In the genomic region with DNA sequence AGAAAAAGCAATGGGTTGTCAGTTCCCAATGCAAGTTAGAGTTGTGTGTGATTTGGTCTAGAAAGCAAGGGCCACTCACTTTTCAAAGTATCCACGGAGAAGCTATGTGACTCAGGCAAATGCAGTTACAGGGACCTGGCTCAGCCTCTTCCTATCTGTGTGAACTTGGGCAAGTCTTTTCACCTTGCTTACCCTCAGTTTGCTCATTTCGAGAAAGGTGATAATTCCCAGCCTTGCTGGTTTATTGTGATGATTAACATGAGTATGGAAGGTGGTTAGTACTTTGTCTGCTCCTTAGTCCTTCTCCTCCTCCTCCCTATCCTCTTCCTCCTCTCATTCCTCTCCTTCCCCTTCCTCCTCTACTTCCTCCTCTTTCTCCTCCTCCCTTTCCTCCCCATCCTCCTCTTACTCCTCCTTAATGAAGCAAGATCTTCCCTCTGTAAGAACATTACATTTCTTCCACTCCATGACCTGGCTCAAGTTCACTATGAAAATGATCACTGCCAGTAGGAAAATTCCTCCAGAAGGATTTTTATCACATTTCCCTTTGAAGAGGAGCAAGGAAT, we compare ENCODE assay signal across 18 cellular contexts.
DNase-seq lines count a peak whose midpoint lies in the region; ATAC-seq, FAIRE-seq and TF ChIP-seq lines count a peak whose summit lies in the region.
"Had no signal": no experiment of that assay in that cellular context is flagged by ENCODE, and none has a peak within 500 bp of the region (broad histone marks: within the 10 kb centered on the region; RNA-seq: fewer than 3 reads in every experiment).

No MANE protein-coding gene starts in this region.

- H2AFZ ChIP-seq in HepG2 (ENCODE audit: low read length), result no peak overlapping the region
- H2AFZ ChIP-seq: GM23338 had no signal

- CTCF ChIA-PET in HepG2 (lab: Yijun Ruan, JAX; ENCODE audit: low intra/inter-chr PET ratio, low total read pairs), result no interaction called here

- H3K4me1 ChIP-seq in HepG2 (ENCODE audit: insufficient read depth, low read length) (no peaks in the 10 kb centered on the region), right lobe of liver (no peaks in the 10 kb centered on the region), tibial nerve (no peaks in the 10 kb centered on the region)

- H3K9me3 ChIP-seq in HepG2 (ENCODE audit: low read length) (no peaks in the 10 kb centered on the region), right lobe of liver (no peaks in the 10 kb centered on the region), tibial nerve (peaks cover 0 to 4% (median 0%) of the 10 kb centered on the region in 4 donors)

- H3K36me3 Mint-ChIP-seq in stimulated activated naive B cell treated with anti-CD40 and anti-IgM and Interleukin-4, amounts not matched to agents 10 μg/mL and 1 μg/mL and 100 μg/mL, for 72 hours, result no peaks in the 10 kb centered on the region
- H3K36me3 Mint-ChIP-seq: CD14-positive monocyte; CD8-positive, alpha-beta T cell had no signal

- peaks cover 0 to 14% of the 10 kb centered on the region in 2 experiments; a peak in 2 of 5 replicates for H3K27me3 ChIP-seq in HepG2 (ENCODE audit: control insufficient read depth in 1 of 2, insufficient read depth in 2 of 2, low read length in 2 of 2)
- no peaks in the 10 kb centered on the region for H3K27me3 ChIP-seq in right lobe of liver
- H3K27me3 ChIP-seq in tibial nerve, result no peaks in the 10 kb centered on the region

- no peaks in the 10 kb centered on the region for H3K4me1 Mint-ChIP-seq in stimulated activated naive B cell treated with anti-CD40 and anti-IgM and Interleukin-4, amounts not matched to agents 10 μg/mL and 1 μg/mL and 100 μg/mL, for 72 hours
- H3K4me1 Mint-ChIP-seq: CD14-positive monocyte had no signal

- TF ChIP-seq RAD21 in HepG2 (CRISPR knock-in tag; IDR thresholded peaks at IDR 0.05), result no peak

- no peak for TF ChIP-seq CTCF in HepG2 (CRISPR knock-in tag; IDR thresholded peaks at IDR 0.05)
- TF ChIP-seq CTCF in right lobe of liver (IDR thresholded peaks at IDR 0.05), result no peak
- TF ChIP-seq CTCF in tibial nerve (IDR thresholded peaks at IDR 0.05), result no peak

- H3K36me3 ChIP-seq in HepG2 (replicated peaks in 1 of 2; ENCODE audit: control insufficient read depth in 1 of 2, insufficient read depth in 2 of 2, low read length in 2 of 2) (no peaks in the 10 kb centered on the region), right lobe of liver (no peaks in the 10 kb centered on the region), tibial nerve (no peaks in the 10 kb centered on the region)

- FAIRE-seq in HepG2 (lab: Jason Lieb, UNC), result no peak
- FAIRE-seq: D721Med had no signal

- TF ChIP-seq POLR2A in HepG2 (IDR thresholded peaks at IDR 0.05; ENCODE audit: insufficient read depth in 1 of 2, low read depth in 2 of 2, low read length in 2 of 2) (no peak), right lobe of liver (IDR thresholded peaks at IDR 0.05) (no peak), tibial nerve (IDR thresholded peaks at IDR 0.05) (no peak)

- H3K79me2 ChIP-seq in HepG2 (ENCODE audit: insufficient read depth, low read length), result no peaks in the 10 kb centered on the region

- WGBS in HepG2 (ENCODE audit: low lambda C conversion rate), result 4% methylated on average over 2 of the region's 2 CpGs
- 63% methylated on average over 2 of the region's 2 CpGs for WGBS in right lobe of liver (ENCODE audit: insufficient coverage, low coverage, low lambda C conversion rate, missing lambda C conversion rate)
- 76 to 77% methylated on average over 2 of the region's 2 CpGs for WGBS in tibial nerve, 2 donors

- no peak overlapping the region for H3K4me3 Mint-ChIP-seq in stimulated activated naive B cell treated with anti-CD40 and anti-IgM and Interleukin-4, amounts not matched to agents 10 μg/mL and 1 μg/mL and 100 μg/mL, for 72 hours
- H3K4me3 Mint-ChIP-seq: CD14-positive monocyte; CD8-positive, alpha-beta T cell; GM23338 had no signal

- H3K27ac Mint-ChIP-seq in stimulated activated naive B cell treated with anti-CD40 and anti-IgM and Interleukin-4, amounts not matched to agents 10 μg/mL and 1 μg/mL and 100 μg/mL, for 72 hours, result no peak overlapping the region
- H3K27ac Mint-ChIP-seq: CD14-positive monocyte; CD8-positive, alpha-beta T cell; GM23338 had no signal

- H3K27me3 Mint-ChIP-seq in stimulated activated naive B cell treated with anti-CD40 and anti-IgM and Interleukin-4, amounts not matched to agents 10 μg/mL and 1 μg/mL and 100 μg/mL, for 72 hours, result no peaks in the 10 kb centered on the region

- H3K9me3 Mint-ChIP-seq in stimulated activated naive B cell treated with anti-CD40 and anti-IgM and Interleukin-4, amounts not matched to agents 10 μg/mL and 1 μg/mL and 100 μg/mL, for 72 hours, result peaks cover 0 to 2% of the 10 kb centered on the region in 2 donors
- H3K9me3 Mint-ChIP-seq: CD8-positive, alpha-beta T cell had no signal

- H3K9ac ChIP-seq in HepG2 (ENCODE audit: insufficient read depth, low read depth, low read length), result no peak overlapping the region

- no TSS peak for BruUV-seq in HepG2 (replicated peaks; lab: Mats Ljungman, UMichigan)

- TF ChIP-seq EP300 in HepG2 (IDR thresholded peaks at IDR 0.05; ENCODE audit: low read depth in 2 of 2, low read length in 2 of 2) (no peak), HepG2 (CRISPR knock-in tag; IDR thresholded peaks at IDR 0.05; ENCODE audit: borderline replicate concordance) (no peak), tibial nerve (IDR thresholded peaks at IDR 0.05) (no peak)

- in situ Hi-C loops in HepG2 (cut with HindIII; ENCODE audit: extremely low pct_ligation_motif_present, low pct_unique_long_range_greater_than_20kb), result no loop called here

- no peaks in the 10 kb centered on the region for H4K20me1 ChIP-seq in HepG2 (ENCODE audit: insufficient read depth, low read length)

- H3K4me3 ChIP-seq in HepG2 (replicated peaks in 1 of 3; ENCODE audit: insufficient read depth in 1 of 3, low read depth in 2 of 3, low read length in 3 of 3), result no peak overlapping the region
- no peak overlapping the region for H3K4me3 ChIP-seq in right lobe of liver
- no peak overlapping the region for H3K4me3 ChIP-seq in tibial nerve
- H3K4me3 ChIP-seq: GM23338 had no signal

- intact Hi-C loops in HepG2 (cut with micrococcal nuclease; ENCODE audit: unreplicated experiment), result no loop called here
- intact Hi-C loops in right lobe of liver (cut with DNase I), result no loop called here

- no peak for ATAC-seq in HepG2
- ATAC-seq in right lobe of liver, result no peak
- ATAC-seq in stimulated activated naive B cell treated with anti-CD40 and anti-IgM and Interleukin-4, amounts not matched to agents 10 μg/mL and 1 μg/mL and 100 μg/mL, for 72 hours (replicated peaks), result no peak
- ATAC-seq: CD8-positive, alpha-beta T cell; GM23338 had no signal

- H3K4me2 ChIP-seq in HepG2 (ENCODE audit: low read depth, low read length), result no peak overlapping the region
- H3K4me2 ChIP-seq: GM23338 had no signal

- H3K27ac ChIP-seq in HepG2 (ENCODE audit: extremely low read length, insufficient read depth, low read length) (no peak overlapping the region), right lobe of liver (no peak overlapping the region), cingulate gyrus (ENCODE audit: low read depth, low read length) (peak overlapping the region; percentile 98), tibial nerve (no peak overlapping the region)
- H3K27ac ChIP-seq: 22Rv1, HL-60 had no signal

- DNase-seq in HepG2 (ENCODE audit: low spot score) (no peak), right lobe of liver (no peak), pons (ENCODE audit: low spot score) (peak; percentile 11), NCI-H2196 treated with DMSO at 0.1 percent for 48 hours (lab: John Stamatoyannopoulos, UW; ENCODE audit: unreplicated experiment) (no peak), tibial nerve (ENCODE audit: low spot score in 2 of 2) (no peak)
- no peak for DNase-seq in stimulated activated naive B cell treated with anti-CD40 and anti-IgM and Interleukin-4, amounts not matched to agents 10 μg/mL and 1 μg/mL and 100 μg/mL, for 72 hours
- DNase-seq: CD8-positive, alpha-beta T cell; COR-L47; DMS153; DND-41; GDM1; H7 had no signal

- POLR2A ChIA-PET in HepG2 (lab: Yijun Ruan, JAX), result no interaction called here

TF ChIP-seq in HepG2, 621 proteins besides CTCF, POLR2A, EP300 and RAD21:
- TF ChIP-seq RAD51 (IDR thresholded peaks at IDR 0.05; ENCODE audit: borderline replicate concordance), result 0 out of 2 replicates have a peak, but pooled peaks have one; percentile 14
- no peak for TF ChIP-seq NKX3-1 (CRISPR knock-in tag; IDR thresholded peaks at IDR 0.05)
- TF ChIP-seq, protein P1, sequence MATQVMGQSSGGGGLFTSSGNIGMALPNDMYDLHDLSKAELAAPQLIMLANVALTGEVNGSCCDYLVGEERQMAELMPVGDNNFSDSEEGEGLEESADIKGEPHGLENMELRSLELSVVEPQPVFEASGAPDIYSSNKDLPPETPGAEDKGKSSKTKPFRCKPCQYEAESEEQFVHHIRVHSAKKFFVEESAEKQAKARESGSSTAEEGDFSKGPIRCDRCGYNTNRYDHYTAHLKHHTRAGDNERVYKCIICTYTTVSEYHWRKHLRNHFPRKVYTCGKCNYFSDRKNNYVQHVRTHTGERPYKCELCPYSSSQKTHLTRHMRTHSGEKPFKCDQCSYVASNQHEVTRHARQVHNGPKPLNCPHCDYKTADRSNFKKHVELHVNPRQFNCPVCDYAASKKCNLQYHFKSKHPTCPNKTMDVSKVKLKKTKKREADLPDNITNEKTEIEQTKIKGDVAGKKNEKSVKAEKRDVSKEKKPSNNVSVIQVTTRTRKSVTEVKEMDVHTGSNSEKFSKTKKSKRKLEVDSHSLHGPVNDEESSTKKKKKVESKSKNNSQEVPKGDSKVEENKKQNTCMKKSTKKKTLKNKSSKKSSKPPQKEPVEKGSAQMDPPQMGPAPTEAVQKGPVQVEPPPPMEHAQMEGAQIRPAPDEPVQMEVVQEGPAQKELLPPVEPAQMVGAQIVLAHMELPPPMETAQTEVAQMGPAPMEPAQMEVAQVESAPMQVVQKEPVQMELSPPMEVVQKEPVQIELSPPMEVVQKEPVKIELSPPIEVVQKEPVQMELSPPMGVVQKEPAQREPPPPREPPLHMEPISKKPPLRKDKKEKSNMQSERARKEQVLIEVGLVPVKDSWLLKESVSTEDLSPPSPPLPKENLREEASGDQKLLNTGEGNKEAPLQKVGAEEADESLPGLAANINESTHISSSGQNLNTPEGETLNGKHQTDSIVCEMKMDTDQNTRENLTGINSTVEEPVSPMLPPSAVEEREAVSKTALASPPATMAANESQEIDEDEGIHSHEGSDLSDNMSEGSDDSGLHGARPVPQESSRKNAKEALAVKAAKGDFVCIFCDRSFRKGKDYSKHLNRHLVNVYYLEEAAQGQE (IDR thresholded peaks at IDR 0.05; ENCODE audit: borderline replicate concordance in 1 of 2, low read depth in 1 of 2, low read length in 2 of 2), result no peak
- no peak for TF ChIP-seq ZNF768 (CRISPR knock-in tag; IDR thresholded peaks at IDR 0.05)
